17 cellular contexts compared by ENCODE assay signal in genomic region chr2:20390524-20391123, GRCh38.
"Had no signal": no experiment of that assay in that cellular context is flagged by ENCODE, and none has a peak within 500 bp of the region (broad histone marks: within the 10 kb centered on the region; RNA-seq: fewer than 3 reads in every experiment).

No MANE protein-coding gene starts in this region.

- FAIRE-seq: endometrium had no signal

- DNase-seq: activated CD4-positive, alpha-beta T cell treated with anti-CD3 and anti-CD28 coated beads for 1 hour; activated CD4-positive, alpha-beta T cell treated with anti-CD3 and anti-CD28 coated beads, Interleukin-2, amount 50 U/mL, for 48 hours; activated naive CD4-positive, alpha-beta T cell treated with Interleukin-2 at 50 U/mL for 16 hours; cerebellar nuclear complex; cortex of kidney; heart left ventricle; left ventricle myocardium inferior; naive B cell; ovary; stimulated activated naive B cell treated with anti-CD40 and anti-IgM and Interleukin-4, amounts not matched to agents 10 μg/mL and 1 μg/mL and 100 μg/mL, for 72 hours; T-helper 2 cell; upper lobe of right lung; WERI-Rb-1 had no signal

- H3K4me3 ChIP-seq: ascending aorta, gastroesophageal sphincter, heart left ventricle, left ventricle myocardium inferior, ovary, upper lobe of right lung had no signal

- H3K4me1 ChIP-seq: ascending aorta, gastroesophageal sphincter, heart left ventricle, left ventricle myocardium inferior, upper lobe of right lung had no signal

- H3K9me3 ChIP-seq: ascending aorta, gastroesophageal sphincter, heart left ventricle, left ventricle myocardium inferior, ovary, upper lobe of right lung had no signal

- H3K27ac ChIP-seq: ascending aorta, gastroesophageal sphincter, heart left ventricle, left ventricle myocardium inferior, ovary, upper lobe of right lung, WERI-Rb-1 had no signal

- H3K4me3 Mint-ChIP-seq: neural crest cell; stimulated activated naive B cell treated with anti-CD40 and anti-IgM and Interleukin-4, amounts not matched to agents 10 μg/mL and 1 μg/mL and 100 μg/mL, for 72 hours had no signal

- H3K36me3 Mint-ChIP-seq: naive B cell; stimulated activated naive B cell treated with anti-CD40 and anti-IgM and Interleukin-4, amounts not matched to agents 10 μg/mL and 1 μg/mL and 100 μg/mL, for 72 hours had no signal

- H3K4me1 Mint-ChIP-seq: naive B cell; neural crest cell; stimulated activated naive B cell treated with anti-CD40 and anti-IgM and Interleukin-4, amounts not matched to agents 10 μg/mL and 1 μg/mL and 100 μg/mL, for 72 hours had no signal

- H3K9me3 Mint-ChIP-seq: naive B cell; neural crest cell; stimulated activated naive B cell treated with anti-CD40 and anti-IgM and Interleukin-4, amounts not matched to agents 10 μg/mL and 1 μg/mL and 100 μg/mL, for 72 hours had no signal

- H3K27me3 ChIP-seq: ascending aorta, gastroesophageal sphincter, ovary, upper lobe of right lung had no signal

- H3K36me3 ChIP-seq: ascending aorta, gastroesophageal sphincter, heart left ventricle, left ventricle myocardium inferior, ovary, upper lobe of right lung, WERI-Rb-1 had no signal

- H3K27ac Mint-ChIP-seq: stimulated activated naive B cell treated with anti-CD40 and anti-IgM and Interleukin-4, amounts not matched to agents 10 μg/mL and 1 μg/mL and 100 μg/mL, for 72 hours had no signal
